ENCODE assay signal across 16 cellular contexts in genomic region chr3:101530213-101531047, GRCh38. TPM values are rescaled to one million over a fixed set of nuclear protein-coding genes. Genes with fewer than 3 reads are reported as not detected.
A peak's percentile ranks its signal among the peaks of the same experiment; 100 is the strongest.
DNase-seq lines count a peak whose midpoint lies in the region; ATAC-seq and TF ChIP-seq lines count a peak whose summit lies in the region.
"Had no signal": no experiment of that assay in that cellular context is flagged by ENCODE, and none has a peak within 500 bp of the region (broad histone marks: within the 10 kb centered on the region; RNA-seq: fewer than 3 reads in every experiment).

No MANE protein-coding gene starts in this region.

- peaks cover 26% of the 10 kb centered on the region for H3K4me1 Mint-ChIP-seq in activated CD4-positive, alpha-beta T cell treated with anti-CD3 and anti-CD28 coated beads, Interleukin-2, amount 10 ng/mL, durations not matched to agents 24 days and 14 days
- H3K4me1 Mint-ChIP-seq in activated naive CD8-positive, alpha-beta T cell (ENCODE audit: low read depth): peaks cover 42% of the 10 kb centered on the region
- H3K4me1 Mint-ChIP-seq: neural crest cell had no signal

- H3K4me3 ChIP-seq in Loucy (ENCODE audit: low read length, poor library complexity, severe bottlenecking) (peak overlapping the region; percentile 31), spleen (no peak overlapping the region)
- H3K4me3 ChIP-seq: gastrocnemius medialis had no signal

- H3K4me3 Mint-ChIP-seq in activated CD4-positive, alpha-beta T cell treated with anti-CD3 and anti-CD28 coated beads, Interleukin-2, amount 10 ng/mL, durations not matched to agents 24 days and 14 days: peak overlapping the region; percentile 2
- H3K4me3 Mint-ChIP-seq in activated naive CD8-positive, alpha-beta T cell: peak overlapping the region; percentile 11
- H3K4me3 Mint-ChIP-seq: neural crest cell had no signal

- no peak for TF ChIP-seq POLR2A in spleen (IDR thresholded peaks at IDR 0.05)

- H3K27me3 ChIP-seq in Loucy (ENCODE audit: insufficient read depth, low read length, poor library complexity, severe bottlenecking) (no peaks in the 10 kb centered on the region), spleen (replicated peaks in 1 of 7) (no peaks in the 10 kb centered on the region)
- H3K27me3 ChIP-seq: gastrocnemius medialis had no signal

- H3F3A ChIP-seq in Loucy (ENCODE audit: low read depth): no peaks in the 10 kb centered on the region

- no peak for DNase-seq in activated CD4-positive, alpha-beta T cell treated with anti-CD3 and anti-CD28 coated beads, Interleukin-2, amount 10 ng/mL, durations not matched to agents 24 days and 14 days
- DNase-seq in activated CD4-positive, alpha-beta T cell treated with anti-CD3 and anti-CD28 coated beads, Interleukin-2, amount 50 U/mL, for 4 hours: no peak
- peak; percentile 55 for DNase-seq in islet precursor cell
- DNase-seq in middle frontal gyrus (ENCODE audit: extremely low spot score, low spot score): no peak
- no peak for DNase-seq in spleen
- DNase-seq: C1 segment of cervical spinal cord; DMS79; gastrocnemius medialis; NCI-H2171 treated with DMSO at 0.1 percent for 48 hours; NCI-H82; stimulated activated CD4-positive, alpha-beta T cell treated with anti-CD3 and anti-CD28 coated beads, Interleukin-12 subunit alpha, Interleukin-12 subunit beta, amount 100 ng/mL, for 4 hours had no signal

- H3K79me2 ChIP-seq in Loucy (ENCODE audit: insufficient read depth, low read length): no peaks in the 10 kb centered on the region

- H3K9me2 ChIP-seq in Loucy (replicated peaks; ENCODE audit: low read depth, low read length): no peaks in the 10 kb centered on the region

- H4K20me1 ChIP-seq in Loucy (ENCODE audit: insufficient read depth, low read length, poor library complexity, severe bottlenecking): no peaks in the 10 kb centered on the region

- peaks cover 14% of the 10 kb centered on the region for H3K9me3 Mint-ChIP-seq in activated CD4-positive, alpha-beta T cell treated with anti-CD3 and anti-CD28 coated beads, Interleukin-2, amount 10 ng/mL, durations not matched to agents 24 days and 14 days
- no peaks in the 10 kb centered on the region for H3K9me3 Mint-ChIP-seq in activated naive CD8-positive, alpha-beta T cell (ENCODE audit: low read depth)

- H3K27ac Mint-ChIP-seq in activated CD4-positive, alpha-beta T cell treated with anti-CD3 and anti-CD28 coated beads, Interleukin-2, amount 10 ng/mL, durations not matched to agents 24 days and 14 days: no peak overlapping the region
- peak overlapping the region; percentile 78 for H3K27ac Mint-ChIP-seq in activated naive CD8-positive, alpha-beta T cell

- peak overlapping the region; percentile 78; the same call in 1 of the 2 replicates for H2AFZ ChIP-seq in Loucy (ENCODE audit: low read length)

- H3K27me3 Mint-ChIP-seq in activated CD4-positive, alpha-beta T cell treated with anti-CD3 and anti-CD28 coated beads, Interleukin-2, amount 10 ng/mL, durations not matched to agents 24 days and 14 days: no peaks in the 10 kb centered on the region
- no peaks in the 10 kb centered on the region for H3K27me3 Mint-ChIP-seq in activated naive CD8-positive, alpha-beta T cell

- H3K27ac ChIP-seq in spleen: no peak overlapping the region
- H3K27ac ChIP-seq: gastrocnemius medialis, KMS-11 had no signal

- ATAC-seq in HG02870 (IDR thresholded peaks at IDR 0.05; ENCODE audit: unreplicated experiment): no peak
- ATAC-seq: gastrocnemius medialis had no signal

- H3K36me3 ChIP-seq in Loucy (ENCODE audit: insufficient read depth, low read length) (no peaks in the 10 kb centered on the region), spleen (no peaks in the 10 kb centered on the region)
- H3K36me3 ChIP-seq: gastrocnemius medialis had no signal

- peak overlapping the region; percentile 48 for H3K4me2 ChIP-seq in Loucy (ENCODE audit: low read depth, low read length, poor library complexity, severe bottlenecking)
- H3K4me2 ChIP-seq: KMS-11 had no signal

- H3K4me1 ChIP-seq in Loucy (ENCODE audit: insufficient read depth, low read length, poor library complexity, severe bottlenecking): peaks cover 20% of the 10 kb centered on the region
- no peaks in the 10 kb centered on the region for H3K4me1 ChIP-seq in spleen

- WGBS in spleen, 5 donors: 61 to 72% (median 66%) methylated on average over 5 of the region's 5 CpGs

- H3K9ac ChIP-seq in Loucy (ENCODE audit: low read depth, low read length, poor library complexity, severe bottlenecking): peak overlapping the region; percentile 12
- H3K9ac ChIP-seq: KMS-11 had no signal

- peaks cover 9% of the 10 kb centered on the region for H3K9me3 ChIP-seq in Loucy (ENCODE audit: insufficient read depth, low read depth, low read length)
- peaks cover 0 to 6% (median 0%) of the 10 kb centered on the region in 8 donors for H3K9me3 ChIP-seq in spleen
- H3K9me3 ChIP-seq: gastrocnemius medialis had no signal

- TF ChIP-seq CTCF in Loucy (conservative IDR thresholded peaks at IDR 0.05; ENCODE audit: low read length): no peak
- no peak for TF ChIP-seq CTCF in spleen (IDR thresholded peaks at IDR 0.05 in 8 of 11, conservative IDR thresholded peaks at IDR 0.05 in 3 of 11)

- intact Hi-C loops in activated CD4-positive, alpha-beta T cell treated with anti-CD3 and anti-CD28 coated beads, Interleukin-2, amount 10 ng/mL, durations not matched to agents 24 days and 14 days (cut with micrococcal nuclease): loop anchor here (1.0 kb wide), 1 partner anchor 12 kb away; no protein-coding TSS in a partner anchor
- intact Hi-C loops in spleen (cut with DNase I; ENCODE audit: low total_unique reads): no loop called here

- H3K36me3 Mint-ChIP-seq in activated CD4-positive, alpha-beta T cell treated with anti-CD3 and anti-CD28 coated beads, Interleukin-2, amount 10 ng/mL, durations not matched to agents 24 days and 14 days (ENCODE audit: low read depth): peaks cover 8% of the 10 kb centered on the region
- peaks cover 4% of the 10 kb centered on the region for H3K36me3 Mint-ChIP-seq in activated naive CD8-positive, alpha-beta T cell

RNA-seq across cellular contexts. Expression of gene SENP7, which starts 17.4 kb away (rescaled TPM):
- 8.1 and 9.5 TPM in 2 replicates for total RNA-seq in activated CD4-positive, alpha-beta T cell treated with anti-CD3 and anti-CD28 coated beads, Interleukin-2, amount 10 ng/mL, durations not matched to agents 24 days and 14 days
- 10 to 100 TPM; 23.4 to 46.9 (median 36.7) TPM for total RNA-seq in spleen
- polyA plus RNA-seq in spleen: 10 to 100 TPM; 11.2 to 13.6 (median 11.3) TPM

RNA-seq across cellular contexts. Expression of gene TRMT10C, which starts 31.2 kb away (rescaled TPM):
- total RNA-seq in activated CD4-positive, alpha-beta T cell treated with anti-CD3 and anti-CD28 coated beads, Interleukin-2, amount 10 ng/mL, durations not matched to agents 24 days and 14 days: 58.3 and 59.9 TPM in 2 replicates
- 10 to 100 TPM; 14.1 to 22.4 (median 18.0) TPM for total RNA-seq in spleen
- 10 to 100 TPM; 21.9 to 25.8 (median 24.4) TPM for polyA plus RNA-seq in spleen

RNA-seq across cellular contexts. Expression of gene PCNP, which starts 43.5 kb away (rescaled TPM):
- 190 and 205 TPM in 2 replicates for total RNA-seq in activated CD4-positive, alpha-beta T cell treated with anti-CD3 and anti-CD28 coated beads, Interleukin-2, amount 10 ng/mL, durations not matched to agents 24 days and 14 days
- total RNA-seq in spleen: 100 to 1,000 TPM; 104 to 122 (median 112) TPM
- 100 to 1,000 TPM in 1 of 3 donors, 10 to 100 TPM in 2; 71.1 to 104 (median 92.6) TPM for polyA plus RNA-seq in spleen
